24 cellular contexts compared by ENCODE assay signal in the genomic region with DNA sequence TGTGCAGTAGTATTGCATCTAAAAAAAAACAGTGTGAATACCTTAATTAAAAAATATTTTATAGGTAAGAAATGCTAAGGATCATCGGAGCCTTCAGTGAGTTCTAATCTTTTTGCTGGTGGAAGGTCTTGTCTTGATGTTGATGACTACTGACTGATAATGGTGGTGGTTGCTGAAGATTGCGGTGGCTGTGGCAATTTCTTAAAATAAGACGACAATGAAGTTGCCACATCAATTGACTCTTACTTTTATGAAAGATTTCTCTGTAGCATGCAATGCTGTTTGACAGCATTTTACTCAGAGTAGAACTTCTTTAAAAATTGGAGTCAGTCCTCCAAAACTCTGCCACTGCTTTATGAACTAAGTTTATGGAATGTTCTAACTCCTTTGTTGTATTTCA. TPM values are rescaled to one million over a fixed set of nuclear protein-coding genes. Genes with fewer than 3 reads are reported as not detected.
DNase-seq lines count a peak whose midpoint lies in the region; ATAC-seq, FAIRE-seq and TF ChIP-seq lines count a peak whose summit lies in the region.
"Had no signal": no experiment of that assay in that cellular context is flagged by ENCODE, and none has a peak within 500 bp of the region (broad histone marks: within the 10 kb centered on the region; RNA-seq: fewer than 3 reads in every experiment).

No MANE protein-coding gene starts in this region.

- 67% methylated on average over 3 of the region's 3 CpGs for WGBS in A549 (ENCODE audit: missing lambda C conversion rate)
- WGBS in HepG2 (ENCODE audit: low lambda C conversion rate): 100% methylated on average over 3 of the region's 3 CpGs

- H3K27ac ChIP-seq in A549: peak overlapping the region in 1 of 2 experiments; percentile 2; a peak in 1 of 6 replicates
- no peak overlapping the region for H3K27ac ChIP-seq in naive thymus-derived CD4-positive, alpha-beta T cell (ENCODE audit: low read depth, low read length)
- no peak overlapping the region for H3K27ac ChIP-seq in HepG2 (ENCODE audit: extremely low read length, insufficient read depth, low read length)
- H3K27ac ChIP-seq: BLaER1 treated with 17β-estradiol and CSF1 and Interleukin-3, amounts not matched to agents 10 nM and 100 nM; RWPE1 had no signal

- H3K4me2 ChIP-seq in A549: peak overlapping the region; percentile 20
- H3K4me2 ChIP-seq in HepG2 (ENCODE audit: low read depth, low read length): no peak overlapping the region
- H3K4me2 ChIP-seq: BLaER1 treated with 17β-estradiol and CSF1 and Interleukin-3, amounts not matched to agents 10 nM and 100 nM had no signal

- in situ Hi-C loops in HepG2 (cut with HindIII; ENCODE audit: extremely low pct_ligation_motif_present, low pct_unique_long_range_greater_than_20kb): no loop called here

- no peak overlapping the region for H2AFZ ChIP-seq in HepG2 (ENCODE audit: low read length)

- H3K27ac Mint-ChIP-seq in activated CD8-positive, alpha-beta memory T cell treated with anti-CD3 and anti-CD28 coated beads, Interleukin-2, amount 10 ng/mL, durations not matched to agents 7 days and 5 days: no peak overlapping the region
- peak overlapping the region; percentile 60 for H3K27ac Mint-ChIP-seq in T-helper 17 cell
- H3K27ac Mint-ChIP-seq in naive thymus-derived CD4-positive, alpha-beta T cell: peak overlapping the region in 4 of 9 donors; percentile 61 to 82 (median 72)

- no peak overlapping the region for H3K4me3 Mint-ChIP-seq in activated CD8-positive, alpha-beta memory T cell treated with anti-CD3 and anti-CD28 coated beads, Interleukin-2, amount 10 ng/mL, durations not matched to agents 7 days and 5 days
- peak overlapping the region; percentile 15 for H3K4me3 Mint-ChIP-seq in T-helper 17 cell
- peak overlapping the region in 4 of 10 donors; percentile 19 to 43 (median 28) for H3K4me3 Mint-ChIP-seq in naive thymus-derived CD4-positive, alpha-beta T cell
- H3K4me3 Mint-ChIP-seq: IgD-negative memory B cell had no signal

- CTCF ChIA-PET in activated CD8-positive, alpha-beta memory T cell treated with anti-CD3 and anti-CD28 coated beads, Interleukin-2, amount 10 ng/mL, durations not matched to agents 7 days and 5 days (lab: Charles Lee): no interaction called here
- CTCF ChIA-PET in A549 (lab: Yijun Ruan, JAX) (no interaction called here), HepG2 (lab: Yijun Ruan, JAX; ENCODE audit: low intra/inter-chr PET ratio, low total read pairs) (no interaction called here)
- CTCF ChIA-PET in naive thymus-derived CD4-positive, alpha-beta T cell (lab: Charles Lee): no interaction called here

- DNase-seq in activated CD8-positive, alpha-beta memory T cell treated with anti-CD3 and anti-CD28 coated beads, Interleukin-2, amount 10 ng/mL, durations not matched to agents 7 days and 5 days: peak; percentile 41
- no peak for DNase-seq in activated CD8-positive, alpha-beta memory T cell treated with anti-CD3 and anti-CD28 coated beads for 24 hours
- DNase-seq in A549 (ENCODE audit: low read depth in 1 of 2, low spot score in 1 of 2) (no peak), T-helper 17 cell (no peak), HepG2 (ENCODE audit: low spot score) (no peak)
- peak in 6 of 9 donors; percentile 22 to 69 (median 42) for DNase-seq in naive thymus-derived CD4-positive, alpha-beta T cell
- DNase-seq: DMS79, H7, Kasumi-1, MG63, NCI-H1048, NCI-H1436, NCI-H1930, NCI-H226, NCI-H524, NCI-H82, OCI-M1, SIG-M5 had no signal

- H3K36me3 Mint-ChIP-seq in activated CD8-positive, alpha-beta memory T cell treated with anti-CD3 and anti-CD28 coated beads, Interleukin-2, amount 10 ng/mL, durations not matched to agents 7 days and 5 days: peaks cover 57% of the 10 kb centered on the region
- H3K36me3 Mint-ChIP-seq in T-helper 17 cell (ENCODE audit: low read depth): peaks cover 9% of the 10 kb centered on the region
- H3K36me3 Mint-ChIP-seq in naive thymus-derived CD4-positive, alpha-beta T cell: peaks cover 8 to 44% (median 39%) of the 10 kb centered on the region in 5 donors

- H3K9me3 Mint-ChIP-seq in activated CD8-positive, alpha-beta memory T cell treated with anti-CD3 and anti-CD28 coated beads, Interleukin-2, amount 10 ng/mL, durations not matched to agents 7 days and 5 days (ENCODE audit: low read depth): no peaks in the 10 kb centered on the region
- H3K9me3 Mint-ChIP-seq in naive thymus-derived CD4-positive, alpha-beta T cell: peaks cover 0 to 2% (median 0%) of the 10 kb centered on the region in 11 donors
- H3K9me3 Mint-ChIP-seq: IgD-negative memory B cell had no signal

- FAIRE-seq in A549 (lab: Jason Lieb, UNC) (no peak), HepG2 (lab: Jason Lieb, UNC) (no peak)
- FAIRE-seq: HTR-8/SVneo had no signal

- H3K4me3 ChIP-seq in A549 (no peak overlapping the region), HepG2 (replicated peaks in 1 of 3; ENCODE audit: insufficient read depth in 1 of 3, low read depth in 2 of 3, low read length in 3 of 3) (no peak overlapping the region)
- no peak overlapping the region for H3K4me3 ChIP-seq in naive thymus-derived CD4-positive, alpha-beta T cell (ENCODE audit: low read length)
- H3K4me3 ChIP-seq: BLaER1 treated with 17β-estradiol and CSF1 and Interleukin-3, amounts not matched to agents 10 nM and 100 nM; MG63 had no signal

- no TSS peak for BruUV-seq in HepG2 (replicated peaks; lab: Mats Ljungman, UMichigan)

- no peak overlapping the region for H3K9ac ChIP-seq in HepG2 (ENCODE audit: insufficient read depth, low read depth, low read length)
- H3K9ac ChIP-seq: BLaER1 treated with 17β-estradiol and CSF1 and Interleukin-3, amounts not matched to agents 10 nM and 100 nM had no signal

- H3K9me3 ChIP-seq in A549 (no peaks in the 10 kb centered on the region), T-helper 17 cell (ENCODE audit: control insufficient read depth, low read length, poor library complexity, severe bottlenecking) (no peaks in the 10 kb centered on the region), HepG2 (ENCODE audit: low read length) (no peaks in the 10 kb centered on the region)
- no peaks in the 10 kb centered on the region for H3K9me3 ChIP-seq in naive thymus-derived CD4-positive, alpha-beta T cell (ENCODE audit: control insufficient read depth in 2 of 3, low read length in 3 of 3)
- H3K9me3 ChIP-seq: BLaER1 treated with 17β-estradiol and CSF1 and Interleukin-3, amounts not matched to agents 10 nM and 100 nM; MG63 had no signal

- POLR2A ChIA-PET in A549 (lab: Yijun Ruan, JAX) (no interaction called here), HepG2 (lab: Yijun Ruan, JAX) (no interaction called here)
- POLR2A ChIA-PET in naive thymus-derived CD4-positive, alpha-beta T cell (lab: Charles Lee): no interaction called here

- H3K36me3 ChIP-seq in naive thymus-derived CD4-positive, alpha-beta T cell (ENCODE audit: control insufficient read depth in 2 of 3, insufficient read depth in 3 of 3, low read length in 3 of 3): peaks cover 0 to 25% (median 18%) of the 10 kb centered on the region in 3 experiments
- H3K36me3 ChIP-seq in HepG2 (replicated peaks in 1 of 2; ENCODE audit: control insufficient read depth in 1 of 2, insufficient read depth in 2 of 2, low read length in 2 of 2): peaks cover 12 to 46% of the 10 kb centered on the region in 2 experiments

- TF ChIP-seq RAD21 in A549 (conservative IDR thresholded peaks at IDR 0.05 in 1 of 2, IDR thresholded peaks at IDR 0.05 in 1 of 2): no peak
- no peak for TF ChIP-seq RAD21 in HepG2 (CRISPR knock-in tag; IDR thresholded peaks at IDR 0.05)

- H3K27me3 ChIP-seq in naive thymus-derived CD4-positive, alpha-beta T cell (ENCODE audit: control insufficient read depth in 2 of 2, insufficient read depth in 2 of 2, low read length in 2 of 2): no peaks in the 10 kb centered on the region
- no peaks in the 10 kb centered on the region for H3K27me3 ChIP-seq in HepG2 (ENCODE audit: control insufficient read depth in 1 of 2, insufficient read depth in 2 of 2, low read length in 2 of 2)
- H3K27me3 ChIP-seq: BLaER1 treated with 17β-estradiol and CSF1 and Interleukin-3, amounts not matched to agents 10 nM and 100 nM; MG63 had no signal

- peaks cover 76% of the 10 kb centered on the region for H3K4me1 ChIP-seq in A549
- no peaks in the 10 kb centered on the region for H3K4me1 ChIP-seq in naive thymus-derived CD4-positive, alpha-beta T cell (ENCODE audit: control insufficient read depth in 2 of 2, insufficient read depth in 2 of 2, low read length in 2 of 2)
- H3K4me1 ChIP-seq in HepG2 (ENCODE audit: insufficient read depth, low read length): no peaks in the 10 kb centered on the region
- H3K4me1 ChIP-seq: BLaER1 treated with 17β-estradiol and CSF1 and Interleukin-3, amounts not matched to agents 10 nM and 100 nM had no signal

- intact Hi-C loops in naive thymus-derived CD4-positive, alpha-beta T cell (cut with micrococcal nuclease): no loop called here
- intact Hi-C loops in HepG2 (cut with micrococcal nuclease; ENCODE audit: unreplicated experiment): no loop called here

- no peaks in the 10 kb centered on the region for H3K27me3 Mint-ChIP-seq in activated CD8-positive, alpha-beta memory T cell treated with anti-CD3 and anti-CD28 coated beads, Interleukin-2, amount 10 ng/mL, durations not matched to agents 7 days and 5 days
- no peaks in the 10 kb centered on the region for H3K27me3 Mint-ChIP-seq in T-helper 17 cell
- no peaks in the 10 kb centered on the region for H3K27me3 Mint-ChIP-seq in naive thymus-derived CD4-positive, alpha-beta T cell
- H3K27me3 Mint-ChIP-seq: IgD-negative memory B cell had no signal

- no peaks in the 10 kb centered on the region for H4K20me1 ChIP-seq in HepG2 (ENCODE audit: insufficient read depth, low read length)

- peaks cover 31% of the 10 kb centered on the region for H3K4me1 Mint-ChIP-seq in activated CD8-positive, alpha-beta memory T cell treated with anti-CD3 and anti-CD28 coated beads, Interleukin-2, amount 10 ng/mL, durations not matched to agents 7 days and 5 days
- peaks cover 16% of the 10 kb centered on the region for H3K4me1 Mint-ChIP-seq in T-helper 17 cell
- peaks cover 18 to 54% (median 44%) of the 10 kb centered on the region in 7 donors for H3K4me1 Mint-ChIP-seq in naive thymus-derived CD4-positive, alpha-beta T cell

- no peaks in the 10 kb centered on the region for H3K79me2 ChIP-seq in HepG2 (ENCODE audit: insufficient read depth, low read length)

- no peak for TF ChIP-seq CTCF in A549 (IDR thresholded peaks at IDR 0.05)
- no peak for TF ChIP-seq CTCF in HepG2 (CRISPR knock-in tag; IDR thresholded peaks at IDR 0.05)

- ATAC-seq in activated CD8-positive, alpha-beta memory T cell treated with anti-CD3 and anti-CD28 coated beads, Interleukin-2, amount 10 ng/mL, durations not matched to agents 7 days and 5 days: no peak
- no peak for ATAC-seq in A549
- ATAC-seq in T-helper 17 cell: peak; percentile 28
- ATAC-seq in naive thymus-derived CD4-positive, alpha-beta T cell: peak; percentile 63
- no peak for ATAC-seq in HG03097 (IDR thresholded peaks at IDR 0.05; ENCODE audit: low FRiP score, unreplicated experiment)
- no peak for ATAC-seq in HepG2
- ATAC-seq in GM18498 (IDR thresholded peaks at IDR 0.05; ENCODE audit: unreplicated experiment): no peak

- TF ChIP-seq POLR2A in A549 (IDR thresholded peaks at IDR 0.05; ENCODE audit: low read length) (no peak), HepG2 (IDR thresholded peaks at IDR 0.05; ENCODE audit: insufficient read depth in 1 of 2, low read depth in 2 of 2, low read length in 2 of 2) (no peak)

- TF ChIP-seq EP300 in A549 (IDR thresholded peaks at IDR 0.05) (no peak), HepG2 (IDR thresholded peaks at IDR 0.05; ENCODE audit: low read depth in 2 of 2, low read length in 2 of 2) (no peak), HepG2 (CRISPR knock-in tag; IDR thresholded peaks at IDR 0.05; ENCODE audit: borderline replicate concordance) (no peak)

RNA-seq across cellular contexts. Expression of gene GLS, which starts 36.2 kb away (rescaled TPM):
- 100 to 1,000 TPM; 187 to 191 TPM for total RNA-seq in activated CD8-positive, alpha-beta memory T cell treated with anti-CD3 and anti-CD28 coated beads, Interleukin-2, amount 10 ng/mL, durations not matched to agents 7 days and 5 days
- polyA plus RNA-seq in A549 (2011; rRNA removed) (221 and 269 TPM in 2 replicates), A549 (2017; fragmentation: RNase III; extraction: RNeasy Plus Mini Kit Qiagen cat#74134 plus additional on column Dnase treatment) (270 to 321 TPM (median 286 TPM) in 3 replicates), HepG2 (2011; rRNA removed) (65.4 and 78.6 TPM in 2 replicates)
- polyA plus RNA-seq in A549 (2012; cell fraction: cytosol; rRNA removed): 27.9 and 32.7 TPM in 2 replicates
- polyA plus RNA-seq in A549 (2012; cell fraction: nucleus; rRNA removed): 49.7 and 80.3 TPM in 2 replicates
- polyA minus RNA-seq in A549 (2011; rRNA and poly(A)+ RNA removed): 194 and 213 TPM in 2 replicates
- total RNA-seq in T-helper 17 cell (100 to 1,000 TPM; 264 to 292 TPM), HepG2 (2016; rRNA removed; fragmentation: Illumina TruSeq; extraction: Trizol) (183 and 212 TPM in 2 replicates)
- 100 to 1,000 TPM; 167 to 234 (median 202) TPM for total RNA-seq in naive thymus-derived CD4-positive, alpha-beta T cell
- 10 to 100 TPM; 34.6 to 47.9 TPM for polyA plus RNA-seq in naive thymus-derived CD4-positive, alpha-beta T cell
- total RNA-seq in HepG2 (2016; cell fraction: cytosol; rRNA removed; fragmentation: Illumina TruSeq; extraction: Trizol; ENCODE audit: low read depth): 199 and 222 TPM in 2 replicates
- 184 and 207 TPM in 2 replicates for total RNA-seq in HepG2 (2016; cell fraction: insoluble cytoplasmic fraction; rRNA removed; fragmentation: Illumina TruSeq; extraction: Trizol)
- 57.2 and 68.7 TPM in 2 replicates for total RNA-seq in HepG2 (2016; cell fraction: membrane; rRNA removed; fragmentation: Illumina TruSeq; extraction: Trizol)
- total RNA-seq in HepG2 (2016; cell fraction: nucleus; rRNA removed; fragmentation: Illumina TruSeq; extraction: Trizol): 199 and 219 TPM in 2 replicates
- polyA plus RNA-seq in HepG2 (2011; cell fraction: cytosol; rRNA removed): 19.0 and 29.7 TPM in 2 replicates
- polyA plus RNA-seq in HepG2 (2011; cell fraction: nucleus; rRNA removed): 62.0 and 92.3 TPM in 2 replicates
- 76.8 and 87.2 TPM in 2 replicates for polyA plus RNA-seq in HepG2 (2012)
- polyA plus RNA-seq in HepG2 (2016; cell fraction: cytosol; fragmentation: Illumina TruSeq; extraction: Trizol; ENCODE audit: low read depth): 1.3 and 1.9 TPM in 2 replicates
- 88.6 and 101 TPM in 2 replicates for polyA plus RNA-seq in HepG2 (2016; cell fraction: insoluble cytoplasmic fraction; fragmentation: Illumina TruSeq; extraction: Trizol; ENCODE audit: low read depth)
- 5.8 and 6.9 TPM in 2 replicates for polyA plus RNA-seq in HepG2 (2016; cell fraction: membrane; fragmentation: Illumina TruSeq; extraction: Trizol; ENCODE audit: low read depth)
- 136 and 142 TPM in 2 replicates for polyA plus RNA-seq in HepG2 (2016; cell fraction: nucleus; fragmentation: Illumina TruSeq; extraction: Trizol; ENCODE audit: insufficient read depth, low read depth)
- polyA minus RNA-seq in HepG2 (2011; rRNA and poly(A)+ RNA removed; ENCODE audit: low replicate concordance): 61.7 and 123 TPM in 2 replicates
- 94.5 and 101 TPM in 2 replicates for polyA minus RNA-seq in HepG2 (2011; cell fraction: cytosol; rRNA and poly(A)+ RNA removed)
- polyA minus RNA-seq in HepG2 (2011; cell fraction: nucleus; rRNA and poly(A)+ RNA removed): 545 and 549 TPM in 2 replicates

Comparison
In these comparisons a context has a peak if more than half of its experiments do, and no peak if none do; other contexts are left out.
1. DNase-seq: peak in activated CD8-positive, alpha-beta memory T cell treated with anti-CD3 and anti-CD28 coated beads, Interleukin-2, amount 10 ng/mL, durations not matched to agents 7 days and 5 days (single experiment) and naive thymus-derived CD4-positive, alpha-beta T cell (6 of 9); none in activated CD8-positive, alpha-beta memory T cell treated with anti-CD3 and anti-CD28 coated beads for 24 hours (single experiment), A549 (0 of 2), T-helper 17 cell (0 of 3) and HepG2 (single experiment).
2. ATAC-seq: peak in T-helper 17 cell (single experiment) and naive thymus-derived CD4-positive, alpha-beta T cell (single experiment); none in activated CD8-positive, alpha-beta memory T cell treated with anti-CD3 and anti-CD28 coated beads, Interleukin-2, amount 10 ng/mL, durations not matched to agents 7 days and 5 days (single experiment), A549 (0 of 2), HG03097 (single experiment), HepG2 (single experiment) and GM18498 (single experiment).